ENCODE assay signal across 2 cellular contexts in the genomic region with DNA sequence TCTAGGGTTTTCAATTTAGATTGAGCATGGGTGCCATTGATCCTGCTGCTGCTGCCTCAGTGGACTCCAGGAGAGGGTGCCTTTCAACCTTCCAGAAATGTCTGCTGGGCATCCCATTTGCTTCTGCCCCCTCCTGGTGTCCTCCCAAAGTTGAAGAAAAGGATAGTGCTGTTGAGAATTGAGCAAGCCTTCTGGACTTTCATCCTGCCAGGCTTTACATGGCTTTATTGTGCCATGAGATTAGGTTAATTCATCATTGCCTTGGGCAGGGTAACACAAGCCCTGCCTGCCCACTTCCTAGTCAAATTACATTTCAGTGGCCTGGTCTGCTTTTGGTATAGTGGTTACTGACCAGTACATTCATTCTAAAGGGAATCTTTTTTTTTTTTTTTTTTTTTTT.
TF ChIP-seq lines count a peak whose summit lies in the region.

No MANE protein-coding gene starts in this region.

TF ChIP-seq in HCT116, 20 proteins besides CTCF, POLR2A, EP300 and RAD21:
- TF ChIP-seq JUND (IDR thresholded peaks at IDR 0.05) (no peak), EGR1 (IDR thresholded peaks at IDR 0.05; ENCODE audit: low read depth) (no peak), ELF1 (IDR thresholded peaks at IDR 0.05; ENCODE audit: borderline replicate concordance, low read depth) (no peak), YY1 (IDR thresholded peaks at IDR 0.05; ENCODE audit: extremely low read depth, insufficient replicate concordance, low read depth, low read length) (no peak), EZH2phosphoT487 (IDR thresholded peaks at IDR 0.05; ENCODE audit: borderline replicate concordance) (no peak)
- TF ChIP-seq, protein P1, sequence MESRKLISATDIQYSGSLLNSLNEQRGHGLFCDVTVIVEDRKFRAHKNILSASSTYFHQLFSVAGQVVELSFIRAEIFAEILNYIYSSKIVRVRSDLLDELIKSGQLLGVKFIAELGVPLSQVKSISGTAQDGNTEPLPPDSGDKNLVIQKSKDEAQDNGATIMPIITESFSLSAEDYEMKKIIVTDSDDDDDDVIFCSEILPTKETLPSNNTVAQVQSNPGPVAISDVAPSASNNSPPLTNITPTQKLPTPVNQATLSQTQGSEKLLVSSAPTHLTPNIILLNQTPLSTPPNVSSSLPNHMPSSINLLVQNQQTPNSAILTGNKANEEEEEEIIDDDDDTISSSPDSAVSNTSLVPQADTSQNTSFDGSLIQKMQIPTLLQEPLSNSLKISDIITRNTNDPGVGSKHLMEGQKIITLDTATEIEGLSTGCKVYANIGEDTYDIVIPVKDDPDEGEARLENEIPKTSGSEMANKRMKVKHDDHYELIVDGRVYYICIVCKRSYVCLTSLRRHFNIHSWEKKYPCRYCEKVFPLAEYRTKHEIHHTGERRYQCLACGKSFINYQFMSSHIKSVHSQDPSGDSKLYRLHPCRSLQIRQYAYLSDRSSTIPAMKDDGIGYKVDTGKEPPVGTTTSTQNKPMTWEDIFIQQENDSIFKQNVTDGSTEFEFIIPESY (IDR thresholded peaks at IDR 0.05; ENCODE audit: extremely low read depth, insufficient replicate concordance, low read length) = no peak
- TF ChIP-seq, protein P2, sequence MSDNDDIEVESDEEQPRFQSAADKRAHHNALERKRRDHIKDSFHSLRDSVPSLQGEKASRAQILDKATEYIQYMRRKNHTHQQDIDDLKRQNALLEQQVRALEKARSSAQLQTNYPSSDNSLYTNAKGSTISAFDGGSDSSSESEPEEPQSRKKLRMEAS (IDR thresholded peaks at IDR 0.05) = no peak
- TF ChIP-seq, protein P3, sequence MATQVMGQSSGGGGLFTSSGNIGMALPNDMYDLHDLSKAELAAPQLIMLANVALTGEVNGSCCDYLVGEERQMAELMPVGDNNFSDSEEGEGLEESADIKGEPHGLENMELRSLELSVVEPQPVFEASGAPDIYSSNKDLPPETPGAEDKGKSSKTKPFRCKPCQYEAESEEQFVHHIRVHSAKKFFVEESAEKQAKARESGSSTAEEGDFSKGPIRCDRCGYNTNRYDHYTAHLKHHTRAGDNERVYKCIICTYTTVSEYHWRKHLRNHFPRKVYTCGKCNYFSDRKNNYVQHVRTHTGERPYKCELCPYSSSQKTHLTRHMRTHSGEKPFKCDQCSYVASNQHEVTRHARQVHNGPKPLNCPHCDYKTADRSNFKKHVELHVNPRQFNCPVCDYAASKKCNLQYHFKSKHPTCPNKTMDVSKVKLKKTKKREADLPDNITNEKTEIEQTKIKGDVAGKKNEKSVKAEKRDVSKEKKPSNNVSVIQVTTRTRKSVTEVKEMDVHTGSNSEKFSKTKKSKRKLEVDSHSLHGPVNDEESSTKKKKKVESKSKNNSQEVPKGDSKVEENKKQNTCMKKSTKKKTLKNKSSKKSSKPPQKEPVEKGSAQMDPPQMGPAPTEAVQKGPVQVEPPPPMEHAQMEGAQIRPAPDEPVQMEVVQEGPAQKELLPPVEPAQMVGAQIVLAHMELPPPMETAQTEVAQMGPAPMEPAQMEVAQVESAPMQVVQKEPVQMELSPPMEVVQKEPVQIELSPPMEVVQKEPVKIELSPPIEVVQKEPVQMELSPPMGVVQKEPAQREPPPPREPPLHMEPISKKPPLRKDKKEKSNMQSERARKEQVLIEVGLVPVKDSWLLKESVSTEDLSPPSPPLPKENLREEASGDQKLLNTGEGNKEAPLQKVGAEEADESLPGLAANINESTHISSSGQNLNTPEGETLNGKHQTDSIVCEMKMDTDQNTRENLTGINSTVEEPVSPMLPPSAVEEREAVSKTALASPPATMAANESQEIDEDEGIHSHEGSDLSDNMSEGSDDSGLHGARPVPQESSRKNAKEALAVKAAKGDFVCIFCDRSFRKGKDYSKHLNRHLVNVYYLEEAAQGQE (IDR thresholded peaks at IDR 0.05; ENCODE audit: low read depth) = no peak

TF ChIP-seq in HepG2, 621 proteins besides CTCF, POLR2A, EP300 and RAD21:
- TF ChIP-seq STAG1 (CRISPR knock-in tag; IDR thresholded peaks at IDR 0.05) (peak; percentile 16; the same call in 1 of the 2 replicates), DR1 (CRISPR knock-in tag; IDR thresholded peaks at IDR 0.05) (no peak), HNF4A (CRISPR knock-in tag; IDR thresholded peaks at IDR 0.05) (0 out of 2 replicates have a peak, but pooled peaks have one; percentile 6)
